Comparison of ENCODE assay signal across 1 cellular context in genomic region chr3:108548304-108548703, GRCh38.
TF ChIP-seq lines count a peak whose summit lies in the region.

No MANE protein-coding gene starts in this region.

TF ChIP-seq in IMR-90, 13 proteins besides CTCF, POLR2A, EP300 and RAD21:
- TF ChIP-seq USF2 (IDR thresholded peaks at IDR 0.05; ENCODE audit: low read depth, low read length): no peak
- TF ChIP-seq CEBPB (IDR thresholded peaks at IDR 0.05; ENCODE audit: low read depth, low read length): peak; percentile 65; the same call in 1 of the 2 replicates
- 0 out of 2 replicates have a peak, but pooled peaks have one; percentile 22 for TF ChIP-seq NFE2L2 (IDR thresholded peaks at IDR 0.05; ENCODE audit: low read depth, low read length)
TF ChIP-seq in IMR-90: peak in this region for 2.
